In genomic region chr22:27139935-27140493, GRCh38 we compare ENCODE assay signal across 11 cellular contexts.
DNase-seq lines count a peak whose midpoint lies in the region; ATAC-seq and TF ChIP-seq lines count a peak whose summit lies in the region.
"Had no signal": no experiment of that assay in that cellular context is flagged by ENCODE, and none has a peak within 500 bp of the region (broad histone marks: within the 10 kb centered on the region; RNA-seq: fewer than 3 reads in every experiment).

No MANE protein-coding gene starts in this region.

- H3K4me2 ChIP-seq in IMR-90 (ENCODE audit: low read depth, low read length) (peak overlapping the region; percentile 48), mammary epithelial cell (ENCODE audit: insufficient read depth, low read depth, low read length) (no peak overlapping the region)

- H3K27me3 ChIP-seq in IMR-90 (ENCODE audit: control insufficient read depth, insufficient read depth, low read length) (peaks cover 11% of the 10 kb centered on the region), mammary epithelial cell (ENCODE audit: insufficient read depth, low read length) (peaks cover 5% of the 10 kb centered on the region)

- H3K27ac ChIP-seq in IMR-90 (ENCODE audit: insufficient read depth, low read length) (no peak overlapping the region; the same call in 1 of the 2 replicates), mammary epithelial cell (ENCODE audit: insufficient read depth, low read depth, low read length) (no peak overlapping the region), mesodermal cell (ENCODE audit: low read depth, low read length, severe bottlenecking) (peak overlapping the region; percentile 32)
- H3K27ac ChIP-seq: spleen had no signal

- no peaks in the 10 kb centered on the region for H4K20me1 ChIP-seq in IMR-90 (ENCODE audit: insufficient read depth, low read length)
- H4K20me1 ChIP-seq in mammary epithelial cell (ENCODE audit: insufficient read depth, low read length) = no peaks in the 10 kb centered on the region

- no peak for TF ChIP-seq RAD21 in IMR-90 (IDR thresholded peaks at IDR 0.05; ENCODE audit: low read length)

- no peak overlapping the region for H4K8ac ChIP-seq in IMR-90 (ENCODE audit: low read depth in 2 of 2, low read length in 2 of 2)

- ATAC-seq in IMR-90 (ENCODE audit: low read depth) (peak; percentile 74), GM21381 (IDR thresholded peaks at IDR 0.05; ENCODE audit: unreplicated experiment) (no peak), GM21447 (IDR thresholded peaks at IDR 0.05; ENCODE audit: unreplicated experiment) (no peak)
- ATAC-seq: left lobe of liver; stimulated activated effector memory CD8-positive, alpha-beta T cell treated with anti-CD3 and anti-CD28 coated beads, Interleukin-12 subunit alpha, Interleukin-12 subunit beta, amount 100 ng/mL, for 72 hours had no signal

- H3K36me3 ChIP-seq in IMR-90 (ENCODE audit: control insufficient read depth, insufficient read depth, low read length) (no peaks in the 10 kb centered on the region), mammary epithelial cell (ENCODE audit: insufficient read depth, low read length) (no peaks in the 10 kb centered on the region), mesodermal cell (ENCODE audit: control insufficient read depth, insufficient read depth, low read length) (no peaks in the 10 kb centered on the region)
- H3K36me3 ChIP-seq: spleen had no signal

- dilution Hi-C loops in IMR-90 (cut with HindIII; ENCODE audit: low sequenced_read_pairs, unreplicated experiment) = no loop called here
- dilution Hi-C loops in mammary epithelial cell (cut with HindIII; ENCODE audit: low sequenced_read_pairs) = no loop called here

- peak overlapping the region; percentile 25; the same call in 1 of the 2 replicates for H2BK120ac ChIP-seq in IMR-90 (ENCODE audit: low read depth, low read length)

- H3K9ac ChIP-seq in IMR-90 (ENCODE audit: low read depth, low read length) = no peak overlapping the region
- H3K9ac ChIP-seq in mammary epithelial cell (ENCODE audit: insufficient read depth, low read length) = no peak overlapping the region

- no peak overlapping the region for H2BK15ac ChIP-seq in IMR-90 (ENCODE audit: low read depth, low read length)

- H2BK5ac ChIP-seq in IMR-90 (ENCODE audit: low read depth, low read length, poor library complexity, severe bottlenecking) = no peak overlapping the region

- H2AK9ac ChIP-seq in IMR-90 (replicated peaks; ENCODE audit: low read depth, low read length, poor library complexity) = no peak overlapping the region

- H4K91ac ChIP-seq in IMR-90 (ENCODE audit: insufficient read depth, low read depth, low read length) = no peak overlapping the region

- H3K56ac ChIP-seq in IMR-90 (ENCODE audit: extremely low read depth, insufficient read depth, low read length) = no peak overlapping the region

- TF ChIP-seq CTCF in IMR-90 (conservative IDR thresholded peaks at IDR 0.05; ENCODE audit: low read depth, low read length) (no peak), mammary epithelial cell (conservative IDR thresholded peaks at IDR 0.05 in 1 of 2, IDR thresholded peaks at IDR 0.05 in 1 of 2; ENCODE audit: extremely low read depth in 1 of 2, insufficient read depth in 1 of 2, low read depth in 1 of 2, low read length in 2 of 2) (no peak)

- intact Hi-C loops in IMR-90 (cut with micrococcal nuclease) (no loop called here), mammary epithelial cell (cut with micrococcal nuclease) (loop anchor here (10.0 kb wide), 2 partner anchors 265 to 465 kb away; no protein-coding TSS in a partner anchor)

- H3K9me1 ChIP-seq in IMR-90 (ENCODE audit: insufficient read depth, low read length) = peaks cover 4% of the 10 kb centered on the region; the same call in 1 of the 2 replicates

- H3K4me3 ChIP-seq in IMR-90 (ENCODE audit: insufficient read depth, low read depth, low read length) = no peak overlapping the region
- H3K4me3 ChIP-seq in mammary epithelial cell (replicated peaks in 1 of 3; ENCODE audit: insufficient read depth in 1 of 3, low read depth in 2 of 3, low read length in 3 of 3) = no peak overlapping the region
- H3K4me3 ChIP-seq in mesodermal cell (ENCODE audit: extremely low read depth, insufficient read depth, low read length, poor library complexity, severe bottlenecking) = no peak overlapping the region
- H3K4me3 ChIP-seq: spleen had no signal

- H3K18ac ChIP-seq in IMR-90 (ENCODE audit: low read depth, low read length) = no peak overlapping the region

- no peak for TF ChIP-seq POLR2A in IMR-90 (IDR thresholded peaks at IDR 0.05; ENCODE audit: low read depth, low read length)

- H2AK5ac ChIP-seq in IMR-90 (ENCODE audit: low read depth, low read length) = no peak overlapping the region

- POLR2A ChIA-PET in IMR-90 (lab: Charles Lee; ENCODE audit: unreplicated experiment) = no interaction called here

- BruUV-seq in IMR-90 (replicated peaks; lab: Mats Ljungman, UMichigan) (no TSS peak), mammary epithelial cell (replicated peaks; lab: Mats Ljungman, UMichigan) (no TSS peak)

- no peaks in the 10 kb centered on the region for H3K79me1 ChIP-seq in IMR-90 (ENCODE audit: low read depth in 1 of 2, low read length in 2 of 2)

- no peak overlapping the region; the same call in 1 of the 2 replicates for H2BK20ac ChIP-seq in IMR-90 (ENCODE audit: low read depth, low read length)

- in situ Hi-C loops in ACHN (cut with HindIII; ENCODE audit: low pct_ligation_motif_present, low pct_unique_long_range_greater_than_20kb, low sequenced_read_pairs) (no loop called here), IMR-90 (cut with MboI; ENCODE audit: low sequenced_read_pairs) (no loop called here), mammary epithelial cell (cut with MboI; ENCODE audit: low sequenced_read_pairs in 2 of 2) (no loop called here)

- no peak overlapping the region for H3K14ac ChIP-seq in IMR-90 (replicated peaks; ENCODE audit: low read depth, low read length)

- no peak overlapping the region for H3K23ac ChIP-seq in IMR-90 (ENCODE audit: low read depth, low read length)

- H2AFZ ChIP-seq in IMR-90 (replicated peaks; ENCODE audit: low read length, poor library complexity) (peak overlapping the region; percentile 64), mammary epithelial cell (ENCODE audit: low read depth, low read length) (no peak overlapping the region)

- no peaks in the 10 kb centered on the region for H3K79me2 ChIP-seq in mammary epithelial cell (ENCODE audit: insufficient read depth, low read length)

- WGBS in IMR-90 (ENCODE audit: extremely low coverage in 2 of 2, insufficient read length in 1 of 2), 2 experiments = 2% methylated on average over 6 of the region's 11 CpGs; no CpG with 5 or more reads in 1 of the 2 experiments
- WGBS in mammary epithelial cell (ENCODE audit: low coverage, missing lambda C conversion rate) = 76% methylated on average over 9 of the region's 11 CpGs
- 82 to 88% methylated on average over 10 to 11 of the region's 11 CpGs for WGBS in mesodermal cell (ENCODE audit: insufficient coverage in 2 of 2), 2 experiments

- H3K9me3 ChIP-seq in IMR-90 (ENCODE audit: control insufficient read depth, insufficient read depth, low read length) = peaks cover 7% of the 10 kb centered on the region
- peaks cover 11% of the 10 kb centered on the region for H3K9me3 ChIP-seq in mammary epithelial cell (replicated peaks; ENCODE audit: insufficient read depth, low read length)
- peaks cover 10% of the 10 kb centered on the region for H3K9me3 ChIP-seq in mesodermal cell (ENCODE audit: control insufficient read depth, low read length)

- CTCF ChIA-PET in IMR-90 (lab: Yijun Ruan, JAX) = no interaction called here
- CTCF ChIA-PET in mammary epithelial cell (lab: Charles Lee; ENCODE audit: low non-redundant PET) = no interaction called here

- DNase-seq in ACHN (peak; percentile 83), IMR-90 (peak; percentile 83), mammary epithelial cell (peak; percentile 62), SKM-1 (lab: John Stamatoyannopoulos, UW; ENCODE audit: unreplicated experiment) (no peak)
- no peak for DNase-seq in stimulated activated CD4-positive, alpha-beta T cell treated with anti-CD3 and anti-CD28 coated beads, Interleukin-2, amount 100 ng/mL, for 24 hours
- DNase-seq: spleen had no signal

- H3K4me1 ChIP-seq in IMR-90 (ENCODE audit: control insufficient read depth, insufficient read depth, low read length) = peaks cover 5% of the 10 kb centered on the region
- H3K4me1 ChIP-seq in mammary epithelial cell (ENCODE audit: insufficient read depth, low read length) = peaks cover 8% of the 10 kb centered on the region
- peaks cover 10% of the 10 kb centered on the region for H3K4me1 ChIP-seq in mesodermal cell (ENCODE audit: control insufficient read depth, insufficient read depth, low read length, poor library complexity, severe bottlenecking)

- no peak overlapping the region; the same call in 1 of the 2 replicates for H3K4ac ChIP-seq in IMR-90 (ENCODE audit: low read depth, low read length)

- no peak overlapping the region for H4K5ac ChIP-seq in IMR-90 (ENCODE audit: low read depth, low read length)

TF ChIP-seq in IMR-90, 13 proteins besides CTCF, POLR2A, EP300 and RAD21:
- TF ChIP-seq MXI1 (IDR thresholded peaks at IDR 0.05; ENCODE audit: borderline replicate concordance, low read depth, low read length) (no peak), BHLHE40 (IDR thresholded peaks at IDR 0.05; ENCODE audit: low read depth, low read length) (peak; percentile 12; the same call in 1 of the 2 replicates), CEBPB (IDR thresholded peaks at IDR 0.05; ENCODE audit: low read depth, low read length) (peak; percentile 65; the same call in 1 of the 2 replicates)

Comparison
In these comparisons a context has a peak if more than half of its experiments do, and no peak if none do; other contexts are left out.
1. DNase-seq: peak in ACHN (single experiment), IMR-90 (single experiment) and mammary epithelial cell (single experiment); none in stimulated activated CD4-positive, alpha-beta T cell treated with anti-CD3 and anti-CD28 coated beads, Interleukin-2, amount 100 ng/mL, for 24 hours (0 of 2) and SKM-1 (single experiment).